9 cellular contexts compared by ENCODE assay signal in the genomic region with DNA sequence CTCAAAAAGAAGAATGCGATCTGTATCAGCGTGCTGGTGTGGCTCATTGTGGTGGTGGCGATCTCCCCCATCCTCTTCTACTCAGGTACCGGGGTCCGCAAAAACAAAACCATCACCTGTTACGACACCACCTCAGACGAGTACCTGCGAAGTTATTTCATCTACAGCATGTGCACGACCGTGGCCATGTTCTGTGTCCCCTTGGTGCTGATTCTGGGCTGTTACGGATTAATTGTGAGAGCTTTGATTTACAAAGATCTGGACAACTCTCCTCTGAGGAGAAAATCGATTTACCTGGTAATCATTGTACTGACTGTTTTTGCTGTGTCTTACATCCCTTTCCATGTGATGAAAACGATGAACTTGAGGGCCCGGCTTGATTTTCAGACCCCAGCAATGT. TPM values are rescaled to one million over a fixed set of nuclear protein-coding genes. Genes with fewer than 3 reads are reported as not detected.
DNase-seq lines count a peak whose midpoint lies in the region; ATAC-seq and TF ChIP-seq lines count a peak whose summit lies in the region.
"Had no signal": no experiment of that assay in that cellular context is flagged by ENCODE, and none has a peak within 500 bp of the region (broad histone marks: within the 10 kb centered on the region; RNA-seq: fewer than 3 reads in every experiment).

No MANE protein-coding gene starts in this region.

- intact Hi-C loops in CD14-positive monocyte (cut with micrococcal nuclease), result loop anchor here in 1 of 2 donors (10.0 kb wide), 1 partner anchor 59 kb away; no protein-coding TSS in a partner anchor
- intact Hi-C loops in aorta (cut with DNase I), result no loop called here

- H3K9ac ChIP-seq in Loucy (ENCODE audit: low read depth, low read length, poor library complexity, severe bottlenecking), result peak overlapping the region; percentile 60
- H3K9ac ChIP-seq in endodermal cell (ENCODE audit: extremely low read depth, low read length, poor library complexity, severe bottlenecking), result no peak overlapping the region
- H3K9ac ChIP-seq in neural progenitor cell, result no peak overlapping the region
- no peak overlapping the region for H3K9ac ChIP-seq in MM.1S (ENCODE audit: low read length)

- no peak overlapping the region for H2AFZ ChIP-seq in Loucy (ENCODE audit: low read length)
- peak overlapping the region; percentile 95 for H2AFZ ChIP-seq in neural progenitor cell (replicated peaks)
- no peak overlapping the region for H2AFZ ChIP-seq in MM.1S (ENCODE audit: low read length)

- no peak overlapping the region for H3K27ac ChIP-seq in endodermal cell (ENCODE audit: low read depth, low read length)
- no peak overlapping the region for H3K27ac ChIP-seq in neural progenitor cell
- H3K27ac ChIP-seq in MM.1S (ENCODE audit: low read length), result no peak overlapping the region
- H3K27ac ChIP-seq in aorta (ENCODE audit: low read depth in 1 of 2, low read length in 2 of 2), result no peak overlapping the region
- no peak overlapping the region for H3K27ac ChIP-seq in RWPE1

- CTCF ChIA-PET in RWPE1 (lab: Yijun Ruan, JAX), result no interaction called here

- 50 to 57% methylated on average over 6 to 14 of the region's 14 CpGs for WGBS in endodermal cell (ENCODE audit: insufficient coverage in 1 of 2, insufficient read length in 1 of 2), 2 experiments
- WGBS in aorta, 2 donors, result 84 to 86% methylated on average over 14 of the region's 14 CpGs

- no peaks in the 10 kb centered on the region for H3K9me3 Mint-ChIP-seq in CD14-positive monocyte
- H3K9me3 Mint-ChIP-seq in endodermal cell, result no peaks in the 10 kb centered on the region
- H3K9me3 Mint-ChIP-seq in neural progenitor cell, result no peaks in the 10 kb centered on the region

- H3K79me2 ChIP-seq in Loucy (ENCODE audit: insufficient read depth, low read length) (peaks cover 22% of the 10 kb centered on the region), neural progenitor cell (ENCODE audit: low read depth) (no peaks in the 10 kb centered on the region), MM.1S (ENCODE audit: low read length) (no peaks in the 10 kb centered on the region)

- H3F3A ChIP-seq in Loucy (ENCODE audit: low read depth), result 0 out of 2 replicates have a peak, but pooled peaks cover 3% of the 10 kb centered on the region
- peaks cover 21% of the 10 kb centered on the region for H3F3A ChIP-seq in neural progenitor cell (ENCODE audit: low read depth)
- H3F3A ChIP-seq in MM.1S (ENCODE audit: insufficient read depth, low read length), result 0 out of 2 replicates have a peak, but pooled peaks cover 7% of the 10 kb centered on the region

- no peak overlapping the region for H3K27ac Mint-ChIP-seq in CD14-positive monocyte
- H3K27ac Mint-ChIP-seq in endodermal cell, result no peak overlapping the region
- H3K27ac Mint-ChIP-seq in neural progenitor cell, result no peak overlapping the region

- H3K27me3 ChIP-seq in Loucy (ENCODE audit: insufficient read depth, low read length, poor library complexity, severe bottlenecking) (no peaks in the 10 kb centered on the region), endodermal cell (ENCODE audit: control insufficient read depth, insufficient read depth, low read length, poor library complexity, severe bottlenecking) (peaks cover 9% of the 10 kb centered on the region), neural progenitor cell (peaks cover 37% of the 10 kb centered on the region), MM.1S (replicated peaks; ENCODE audit: insufficient read depth, low read length) (no peaks in the 10 kb centered on the region), aorta (ENCODE audit: control insufficient read depth in 1 of 2, insufficient read depth in 2 of 2, low read length in 1 of 2) (no peaks in the 10 kb centered on the region)

- H3K9me3 ChIP-seq in Loucy (ENCODE audit: insufficient read depth, low read depth, low read length) (no peaks in the 10 kb centered on the region), endodermal cell (ENCODE audit: control insufficient read depth, low read length) (no peaks in the 10 kb centered on the region), neural progenitor cell (ENCODE audit: low read depth) (no peaks in the 10 kb centered on the region), MM.1S (replicated peaks; ENCODE audit: insufficient read depth, low read length) (no peaks in the 10 kb centered on the region), aorta (ENCODE audit: control insufficient read depth, low read length) (no peaks in the 10 kb centered on the region)

- H3K9me2 ChIP-seq in Loucy (replicated peaks; ENCODE audit: low read depth, low read length) (no peaks in the 10 kb centered on the region), MM.1S (replicated peaks; ENCODE audit: insufficient read depth, low read length) (no peaks in the 10 kb centered on the region)

- H3K36me3 Mint-ChIP-seq in CD14-positive monocyte (peaks cover 4 to 14% of the 10 kb centered on the region in 2 donors), endodermal cell (ENCODE audit: low read depth) (no peaks in the 10 kb centered on the region), neural progenitor cell (peaks cover 2% of the 10 kb centered on the region)

- peak overlapping the region; percentile 96 to 99 for H3K4me3 Mint-ChIP-seq in CD14-positive monocyte
- H3K4me3 Mint-ChIP-seq in endodermal cell, result peak overlapping the region; percentile 89
- H3K4me3 Mint-ChIP-seq in neural progenitor cell, result peak overlapping the region; percentile 97

- DNase-seq in CD14-positive monocyte (ENCODE audit: low spot score), result no peak
- no peak for DNase-seq in endodermal cell
- peak; percentile 7 for DNase-seq in neural progenitor cell (ENCODE audit: low spot score)
- DNase-seq in MM.1S, result no peak
- DNase-seq in aorta, result no peak
- DNase-seq in activated effector memory CD4-positive, alpha-beta T cell treated with Interleukin-2 at 50 U/mL for 16 hours, result no peak
- DNase-seq in RWPE1 (ENCODE audit: low spot score), result no peak
- DNase-seq: NCI-H446 treated with DMSO at 0.1 percent for 48 hours had no signal

- H3K4me3 ChIP-seq in Loucy (ENCODE audit: low read length, poor library complexity, severe bottlenecking), result peak overlapping the region; percentile 82
- peak overlapping the region; percentile 93 for H3K4me3 ChIP-seq in endodermal cell (ENCODE audit: low read length)
- peak overlapping the region; percentile 60 for H3K4me3 ChIP-seq in neural progenitor cell
- H3K4me3 ChIP-seq in MM.1S (ENCODE audit: low read length), result no peak overlapping the region
- H3K4me3 ChIP-seq in aorta (ENCODE audit: low read length in 2 of 2), result no peak overlapping the region

- H3K4me1 ChIP-seq in Loucy (ENCODE audit: insufficient read depth, low read length, poor library complexity, severe bottlenecking), result peaks cover 45% of the 10 kb centered on the region
- H3K4me1 ChIP-seq in endodermal cell (ENCODE audit: control insufficient read depth, insufficient read depth, low read length), result no peaks in the 10 kb centered on the region
- H3K4me1 ChIP-seq in neural progenitor cell, result no peaks in the 10 kb centered on the region
- 0 out of 2 replicates have a peak, but pooled peaks cover 4% of the 10 kb centered on the region for H3K4me1 ChIP-seq in MM.1S (ENCODE audit: low read length)
- H3K4me1 ChIP-seq in aorta (ENCODE audit: control insufficient read depth in 1 of 2, insufficient read depth in 2 of 2, low read length in 2 of 2), result no peaks in the 10 kb centered on the region

- no peak for TF ChIP-seq CTCF in CD14-positive monocyte (IDR thresholded peaks at IDR 0.05)
- TF ChIP-seq CTCF in Loucy (conservative IDR thresholded peaks at IDR 0.05; ENCODE audit: low read length), result no peak
- TF ChIP-seq CTCF in endodermal cell (conservative IDR thresholded peaks at IDR 0.05), result no peak
- no peak for TF ChIP-seq CTCF in neural progenitor cell (IDR thresholded peaks at IDR 0.05)
- no peak for TF ChIP-seq CTCF in MM.1S (IDR thresholded peaks at IDR 0.05; ENCODE audit: low read length)
- TF ChIP-seq CTCF in RWPE1 (conservative IDR thresholded peaks at IDR 0.05; ENCODE audit: low read depth), result no peak

- POLR2A ChIA-PET in RWPE1 (lab: Yijun Ruan, JAX; ENCODE audit: low non-redundant PET), result no interaction called here

- peaks cover 38% of the 10 kb centered on the region for H3K4me1 Mint-ChIP-seq in CD14-positive monocyte
- peaks cover 31% of the 10 kb centered on the region for H3K4me1 Mint-ChIP-seq in endodermal cell
- peaks cover 19% of the 10 kb centered on the region for H3K4me1 Mint-ChIP-seq in neural progenitor cell

- peaks cover 3% of the 10 kb centered on the region for H4K20me1 ChIP-seq in Loucy (ENCODE audit: insufficient read depth, low read length, poor library complexity, severe bottlenecking)
- no peaks in the 10 kb centered on the region for H4K20me1 ChIP-seq in neural progenitor cell (ENCODE audit: low read depth)
- H4K20me1 ChIP-seq in MM.1S (ENCODE audit: insufficient read depth, low read length), result no peaks in the 10 kb centered on the region

- peak overlapping the region; percentile 85 for H3K4me2 ChIP-seq in Loucy (ENCODE audit: low read depth, low read length, poor library complexity, severe bottlenecking)
- H3K4me2 ChIP-seq in neural progenitor cell, result peak overlapping the region; percentile 86
- H3K4me2 ChIP-seq in MM.1S (ENCODE audit: low read depth, low read length), result no peak overlapping the region

- H3K27me3 Mint-ChIP-seq in CD14-positive monocyte (ENCODE audit: low read depth in 3 of 3) (peaks cover 0 to 5% (median 2%) of the 10 kb centered on the region in 3 donors), endodermal cell (ENCODE audit: insufficient read depth) (peaks cover 21% of the 10 kb centered on the region), neural progenitor cell (ENCODE audit: insufficient read depth, low read depth) (peaks cover 9% of the 10 kb centered on the region)

- H3K36me3 ChIP-seq in Loucy (ENCODE audit: insufficient read depth, low read length) (no peaks in the 10 kb centered on the region), endodermal cell (ENCODE audit: control insufficient read depth, insufficient read depth, low read length) (no peaks in the 10 kb centered on the region), neural progenitor cell (no peaks in the 10 kb centered on the region), MM.1S (replicated peaks; ENCODE audit: insufficient read depth, low read length) (no peaks in the 10 kb centered on the region), aorta (ENCODE audit: control insufficient read depth in 1 of 2, insufficient read depth in 2 of 2, low read length in 1 of 2) (no peaks in the 10 kb centered on the region)

- no peak for ATAC-seq in aorta (ENCODE audit: low FRiP score)

RNA-seq across cellular contexts. Expression of a gene that starts 1.3 kb away (rescaled TPM):
- polyA plus RNA-seq in CD14-positive monocyte (under 1 TPM in 1 of 2 donors, not detected in 1; 0.16 TPM), aorta (under 1 TPM; 0.13 to 0.20 TPM)
- total RNA-seq in endodermal cell (10 to 100 TPM in 1 of 2 donors, 1 to 10 TPM in 1; 7.6 to 10.4 TPM), neural progenitor cell (ENCODE audit: low replicate concordance) (3.0 and 3.9 TPM in 2 replicates), aorta (1 to 10 TPM; 3.1 to 3.5 TPM)
- polyA plus RNA-seq in endodermal cell (2013, experiment 1 of 2), result 5.3 TPM
- polyA plus RNA-seq in endodermal cell (2013, experiment 2 of 2), result 4.5 TPM

Comparison
In these comparisons a context has a peak if more than half of its experiments do, and no peak if none do; other contexts are left out.
1. H3K4me3 ChIP-seq: peak in Loucy (single experiment), endodermal cell (single experiment) and neural progenitor cell (single experiment); none in MM.1S (single experiment) and aorta (0 of 2).
2. Peak in every context shown above with its lines, with median percentiles within 50 percentile points of each other: H3K4me3 Mint-ChIP-seq.